ENCODE assay signal across 1 cellular context in the genomic region with DNA sequence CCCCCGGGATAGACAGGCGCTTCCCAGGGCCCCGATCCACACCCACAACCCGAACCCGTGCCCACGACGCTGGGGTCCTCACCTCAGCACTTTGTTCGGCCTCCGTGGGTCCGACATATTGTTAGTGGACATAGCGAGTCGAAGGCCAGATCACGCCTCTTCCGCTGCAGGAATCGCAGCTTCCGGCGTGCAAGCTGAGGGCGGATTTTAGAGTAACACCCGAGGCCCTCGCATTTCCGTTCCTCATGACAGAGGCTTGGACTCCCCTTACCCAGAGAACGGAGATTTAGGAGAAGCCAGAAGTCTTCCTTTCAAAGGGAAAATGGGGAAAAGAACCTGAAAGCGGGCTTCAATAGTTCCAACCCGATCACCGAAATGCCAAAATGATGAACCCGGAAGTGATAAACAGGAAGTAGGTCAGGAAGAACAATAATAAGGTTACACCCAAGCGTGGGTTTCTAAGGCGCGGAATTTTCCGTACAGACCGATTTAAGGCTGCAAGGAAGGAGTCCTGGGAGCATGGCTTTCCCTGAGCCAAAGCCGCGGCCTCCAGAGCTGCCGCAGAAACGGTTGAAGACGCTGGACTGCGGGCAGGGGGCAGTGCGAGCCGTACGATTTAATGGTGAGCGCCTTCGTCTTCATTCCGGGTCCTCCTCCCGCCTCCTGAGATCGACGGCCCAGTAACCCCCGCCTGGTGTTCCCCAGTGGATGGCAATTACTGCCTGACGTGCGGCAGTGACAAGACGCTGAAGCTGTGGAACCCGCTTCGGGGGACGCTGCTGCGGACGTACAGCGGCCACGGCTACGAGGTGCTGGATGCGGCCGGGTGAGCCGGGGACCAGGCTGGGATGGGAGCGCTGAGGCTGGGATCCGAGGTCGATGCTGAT.
A peak's percentile ranks its signal among the peaks of the same experiment; 100 is the strongest.
TF ChIP-seq lines count a peak whose summit lies in the region.

No MANE protein-coding gene starts in this region.

TF ChIP-seq in SK-N-SH, 30 proteins besides CTCF, POLR2A, EP300 and RAD21 (continued from another document):
- TF ChIP-seq POLR2AphosphoS5 (IDR thresholded peaks at IDR 0.05; ENCODE audit: low read depth, low read length) (peak; percentile 82), ELF1 (IDR thresholded peaks at IDR 0.05) (peak; percentile 94; the same call in 1 of the 2 replicates), SMC3 (IDR thresholded peaks at IDR 0.05; ENCODE audit: low read depth, low read length) (no peak), GABPA (IDR thresholded peaks at IDR 0.05; ENCODE audit: low read depth) (peak; percentile 97), MEF2A (IDR thresholded peaks at IDR 0.05; ENCODE audit: borderline replicate concordance, low read depth) (no peak), CHD2 (IDR thresholded peaks at IDR 0.05; ENCODE audit: low read length, partially characterized antibody) (peak; percentile 60), RFX5 (IDR thresholded peaks at IDR 0.05; ENCODE audit: low read length) (no peak), FOXJ3 (CRISPR knock-in tag; IDR thresholded peaks at IDR 0.05) (peak; percentile 14; the same call in 1 of the 2 replicates), YY1 (IDR thresholded peaks at IDR 0.05; ENCODE audit: low read depth) (peak; percentile 81), GATA2 (CRISPR knock-in tag; IDR thresholded peaks at IDR 0.05) (no peak), NFIC (IDR thresholded peaks at IDR 0.05; ENCODE audit: borderline replicate concordance) (no peak), MXI1 (IDR thresholded peaks at IDR 0.05; ENCODE audit: low read depth, low read length) (peak; percentile 84), TEAD4 (IDR thresholded peaks at IDR 0.05; ENCODE audit: borderline replicate concordance, insufficient read depth) (no peak), RCOR1 (IDR thresholded peaks at IDR 0.05; ENCODE audit: low read length) (no peak), RXRA (IDR thresholded peaks at IDR 0.05; ENCODE audit: borderline replicate concordance, low read depth) (no peak), JUND (IDR thresholded peaks at IDR 0.05) (no peak; the same call in 1 of the 2 replicates), TCF12 (IDR thresholded peaks at IDR 0.05) (no peak)
- TF ChIP-seq, protein P1, sequence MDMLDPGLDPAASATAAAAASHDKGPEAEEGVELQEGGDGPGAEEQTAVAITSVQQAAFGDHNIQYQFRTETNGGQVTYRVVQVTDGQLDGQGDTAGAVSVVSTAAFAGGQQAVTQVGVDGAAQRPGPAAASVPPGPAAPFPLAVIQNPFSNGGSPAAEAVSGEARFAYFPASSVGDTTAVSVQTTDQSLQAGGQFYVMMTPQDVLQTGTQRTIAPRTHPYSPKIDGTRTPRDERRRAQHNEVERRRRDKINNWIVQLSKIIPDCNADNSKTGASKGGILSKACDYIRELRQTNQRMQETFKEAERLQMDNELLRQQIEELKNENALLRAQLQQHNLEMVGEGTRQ (IDR thresholded peaks at IDR 0.05; ENCODE audit: borderline replicate concordance, low read depth, low read length) = no peak
- TF ChIP-seq, protein P2, sequence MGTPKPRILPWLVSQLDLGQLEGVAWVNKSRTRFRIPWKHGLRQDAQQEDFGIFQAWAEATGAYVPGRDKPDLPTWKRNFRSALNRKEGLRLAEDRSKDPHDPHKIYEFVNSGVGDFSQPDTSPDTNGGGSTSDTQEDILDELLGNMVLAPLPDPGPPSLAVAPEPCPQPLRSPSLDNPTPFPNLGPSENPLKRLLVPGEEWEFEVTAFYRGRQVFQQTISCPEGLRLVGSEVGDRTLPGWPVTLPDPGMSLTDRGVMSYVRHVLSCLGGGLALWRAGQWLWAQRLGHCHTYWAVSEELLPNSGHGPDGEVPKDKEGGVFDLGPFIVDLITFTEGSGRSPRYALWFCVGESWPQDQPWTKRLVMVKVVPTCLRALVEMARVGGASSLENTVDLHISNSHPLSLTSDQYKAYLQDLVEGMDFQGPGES (IDR thresholded peaks at IDR 0.05; ENCODE audit: low read depth, low read length) = no peak
- TF ChIP-seq, protein P3, sequence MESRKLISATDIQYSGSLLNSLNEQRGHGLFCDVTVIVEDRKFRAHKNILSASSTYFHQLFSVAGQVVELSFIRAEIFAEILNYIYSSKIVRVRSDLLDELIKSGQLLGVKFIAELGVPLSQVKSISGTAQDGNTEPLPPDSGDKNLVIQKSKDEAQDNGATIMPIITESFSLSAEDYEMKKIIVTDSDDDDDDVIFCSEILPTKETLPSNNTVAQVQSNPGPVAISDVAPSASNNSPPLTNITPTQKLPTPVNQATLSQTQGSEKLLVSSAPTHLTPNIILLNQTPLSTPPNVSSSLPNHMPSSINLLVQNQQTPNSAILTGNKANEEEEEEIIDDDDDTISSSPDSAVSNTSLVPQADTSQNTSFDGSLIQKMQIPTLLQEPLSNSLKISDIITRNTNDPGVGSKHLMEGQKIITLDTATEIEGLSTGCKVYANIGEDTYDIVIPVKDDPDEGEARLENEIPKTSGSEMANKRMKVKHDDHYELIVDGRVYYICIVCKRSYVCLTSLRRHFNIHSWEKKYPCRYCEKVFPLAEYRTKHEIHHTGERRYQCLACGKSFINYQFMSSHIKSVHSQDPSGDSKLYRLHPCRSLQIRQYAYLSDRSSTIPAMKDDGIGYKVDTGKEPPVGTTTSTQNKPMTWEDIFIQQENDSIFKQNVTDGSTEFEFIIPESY (IDR thresholded peaks at IDR 0.05; ENCODE audit: borderline replicate concordance, low read depth) = no peak
- TF ChIP-seq, protein P4, sequence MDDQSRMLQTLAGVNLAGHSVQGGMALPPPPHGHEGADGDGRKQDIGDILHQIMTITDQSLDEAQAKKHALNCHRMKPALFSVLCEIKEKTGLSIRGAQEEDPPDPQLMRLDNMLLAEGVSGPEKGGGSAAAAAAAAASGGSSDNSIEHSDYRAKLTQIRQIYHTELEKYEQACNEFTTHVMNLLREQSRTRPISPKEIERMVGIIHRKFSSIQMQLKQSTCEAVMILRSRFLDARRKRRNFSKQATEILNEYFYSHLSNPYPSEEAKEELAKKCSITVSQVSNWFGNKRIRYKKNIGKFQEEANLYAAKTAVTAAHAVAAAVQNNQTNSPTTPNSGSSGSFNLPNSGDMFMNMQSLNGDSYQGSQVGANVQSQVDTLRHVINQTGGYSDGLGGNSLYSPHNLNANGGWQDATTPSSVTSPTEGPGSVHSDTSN (IDR thresholded peaks at IDR 0.05) = peak; percentile 11; the same call in 1 of the 2 replicates
- TF ChIP-seq, protein P5, sequence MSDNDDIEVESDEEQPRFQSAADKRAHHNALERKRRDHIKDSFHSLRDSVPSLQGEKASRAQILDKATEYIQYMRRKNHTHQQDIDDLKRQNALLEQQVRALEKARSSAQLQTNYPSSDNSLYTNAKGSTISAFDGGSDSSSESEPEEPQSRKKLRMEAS (IDR thresholded peaks at IDR 0.05; ENCODE audit: low read depth) = peak; percentile 74
- TF ChIP-seq, protein P6, sequence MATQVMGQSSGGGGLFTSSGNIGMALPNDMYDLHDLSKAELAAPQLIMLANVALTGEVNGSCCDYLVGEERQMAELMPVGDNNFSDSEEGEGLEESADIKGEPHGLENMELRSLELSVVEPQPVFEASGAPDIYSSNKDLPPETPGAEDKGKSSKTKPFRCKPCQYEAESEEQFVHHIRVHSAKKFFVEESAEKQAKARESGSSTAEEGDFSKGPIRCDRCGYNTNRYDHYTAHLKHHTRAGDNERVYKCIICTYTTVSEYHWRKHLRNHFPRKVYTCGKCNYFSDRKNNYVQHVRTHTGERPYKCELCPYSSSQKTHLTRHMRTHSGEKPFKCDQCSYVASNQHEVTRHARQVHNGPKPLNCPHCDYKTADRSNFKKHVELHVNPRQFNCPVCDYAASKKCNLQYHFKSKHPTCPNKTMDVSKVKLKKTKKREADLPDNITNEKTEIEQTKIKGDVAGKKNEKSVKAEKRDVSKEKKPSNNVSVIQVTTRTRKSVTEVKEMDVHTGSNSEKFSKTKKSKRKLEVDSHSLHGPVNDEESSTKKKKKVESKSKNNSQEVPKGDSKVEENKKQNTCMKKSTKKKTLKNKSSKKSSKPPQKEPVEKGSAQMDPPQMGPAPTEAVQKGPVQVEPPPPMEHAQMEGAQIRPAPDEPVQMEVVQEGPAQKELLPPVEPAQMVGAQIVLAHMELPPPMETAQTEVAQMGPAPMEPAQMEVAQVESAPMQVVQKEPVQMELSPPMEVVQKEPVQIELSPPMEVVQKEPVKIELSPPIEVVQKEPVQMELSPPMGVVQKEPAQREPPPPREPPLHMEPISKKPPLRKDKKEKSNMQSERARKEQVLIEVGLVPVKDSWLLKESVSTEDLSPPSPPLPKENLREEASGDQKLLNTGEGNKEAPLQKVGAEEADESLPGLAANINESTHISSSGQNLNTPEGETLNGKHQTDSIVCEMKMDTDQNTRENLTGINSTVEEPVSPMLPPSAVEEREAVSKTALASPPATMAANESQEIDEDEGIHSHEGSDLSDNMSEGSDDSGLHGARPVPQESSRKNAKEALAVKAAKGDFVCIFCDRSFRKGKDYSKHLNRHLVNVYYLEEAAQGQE (IDR thresholded peaks at IDR 0.05; ENCODE audit: low read depth, low read length) = 0 out of 2 replicates have a peak, but pooled peaks have one; percentile 36
